Comparison of ENCODE assay signal across 1 cellular context in genomic region chr19:16778796-16779411, GRCh38.
TF ChIP-seq lines count a peak whose summit lies in the region.

No MANE protein-coding gene starts in this region.

TF ChIP-seq in GM12878, 131 proteins besides CTCF, POLR2A, EP300 and RAD21 (continued from another document):
- TF ChIP-seq CEBPZ (IDR thresholded peaks at IDR 0.05; ENCODE audit: low read depth, low read length) = no peak
- TF ChIP-seq RFX5 (IDR thresholded peaks at IDR 0.05; ENCODE audit: low read depth, low read length) = peak; percentile 97
- no peak for TF ChIP-seq IKZF1 (conservative IDR thresholded peaks at IDR 0.05)
- TF ChIP-seq ZBTB4 (CRISPR knock-in tag; IDR thresholded peaks at IDR 0.05) = no peak
- no peak for TF ChIP-seq KDM1A (IDR thresholded peaks at IDR 0.05; ENCODE audit: borderline replicate concordance)
- no peak for TF ChIP-seq CREM (IDR thresholded peaks at IDR 0.05; ENCODE audit: low read depth)
